Comparison of ENCODE assay signal across 24 cellular contexts in the genomic region with DNA sequence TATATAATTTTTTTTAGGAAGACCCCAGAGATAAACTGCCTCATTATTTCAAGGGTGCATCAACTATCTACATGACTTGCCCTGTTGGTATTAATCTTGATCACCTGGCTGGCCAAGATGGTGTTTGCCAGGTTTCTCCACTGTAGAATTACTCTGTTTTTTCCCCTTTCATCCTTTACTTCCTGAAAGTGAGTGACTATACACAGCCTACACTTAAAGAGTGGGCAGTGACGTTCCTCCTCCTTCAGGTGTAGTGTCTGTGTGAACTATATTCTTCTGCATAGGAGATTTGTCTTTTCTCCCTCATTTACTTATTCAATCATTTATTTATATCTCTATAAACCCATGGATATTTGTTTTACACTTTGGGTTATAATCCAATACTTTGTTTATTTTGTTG.
"Had no signal": no experiment of that assay in that cellular context is flagged by ENCODE, and none has a peak within 500 bp of the region (broad histone marks: within the 10 kb centered on the region; RNA-seq: fewer than 3 reads in every experiment).

No MANE protein-coding gene starts in this region.

- H3K9me3 ChIP-seq: breast epithelium, colonic mucosa had no signal

- H3K27ac Mint-ChIP-seq: activated naive CD4-positive, alpha-beta T cell treated with anti-CD3 and anti-CD28 coated beads for 36 hours; T-cell had no signal

- H3K27ac ChIP-seq: breast epithelium, colonic mucosa, PC-9, VCaP had no signal

- H3K27me3 ChIP-seq: colonic mucosa had no signal

- H3K9me3 Mint-ChIP-seq: activated naive CD4-positive, alpha-beta T cell treated with anti-CD3 and anti-CD28 coated beads for 36 hours; activated T-cell treated with anti-CD3 and anti-CD28 coated beads, Interleukin-2, amount 50 U/mL, for 4 hours; T-cell had no signal

- H3K4me1 ChIP-seq: breast epithelium, colonic mucosa had no signal

- H3K36me3 ChIP-seq: breast epithelium, colonic mucosa had no signal

- H3K4me3 ChIP-seq: breast epithelium, colonic mucosa, PC-9 had no signal

- H3K36me3 Mint-ChIP-seq: T-cell had no signal

- ATAC-seq: activated T-cell treated with anti-CD3 and anti-CD28 coated beads, Interleukin-2, amount 50 U/mL, for 4 hours; T-cell had no signal

- DNase-seq: activated CD4-positive, alpha-beta T cell treated with anti-CD3 and anti-CD28 coated beads for 4 hours; activated CD4-positive, alpha-beta T cell treated with anti-CD3 and anti-CD28 coated beads, Interleukin-2, amount 50 U/mL, for 4 hours; activated CD8-positive, alpha-beta memory T cell treated with anti-CD3 and anti-CD28 coated beads for 24 hours; activated effector memory CD4-positive, alpha-beta T cell treated with anti-CD3 and anti-CD28 coated beads, Interleukin-2, amount 50 U/mL, for 16 hours; activated naive CD4-positive, alpha-beta T cell treated with anti-CD3 and anti-CD28 coated beads for 36 hours; activated T-cell treated with anti-CD3 and anti-CD28 coated beads, Interleukin-2, amount 50 U/mL, for 4 hours; aorta; caudate nucleus; colonic mucosa; dermis blood vessel endothelial cell; Karpas-422; MM.1S; NCI-H1092 treated with DMSO at 0.1 percent for 48 hours; NCI-H1417 treated with DMSO at 0.1 percent for 48 hours; NCI-H1694 treated with DMSO at 0.1 percent for 48 hours; NCI-H2029 treated with DMSO at 0.1 percent for 48 hours; NCI-H446 treated with DMSO at 0.1 percent for 48 hours; NCI-H524 treated with DMSO at 0.1 percent for 48 hours; NCI-H748 treated with DMSO at 0.1 percent for 48 hours; PC-9; SHP77 treated with DMSO at 0.1 percent for 48 hours; T-cell had no signal
